8 cellular contexts compared by ENCODE assay signal in the genomic region with DNA sequence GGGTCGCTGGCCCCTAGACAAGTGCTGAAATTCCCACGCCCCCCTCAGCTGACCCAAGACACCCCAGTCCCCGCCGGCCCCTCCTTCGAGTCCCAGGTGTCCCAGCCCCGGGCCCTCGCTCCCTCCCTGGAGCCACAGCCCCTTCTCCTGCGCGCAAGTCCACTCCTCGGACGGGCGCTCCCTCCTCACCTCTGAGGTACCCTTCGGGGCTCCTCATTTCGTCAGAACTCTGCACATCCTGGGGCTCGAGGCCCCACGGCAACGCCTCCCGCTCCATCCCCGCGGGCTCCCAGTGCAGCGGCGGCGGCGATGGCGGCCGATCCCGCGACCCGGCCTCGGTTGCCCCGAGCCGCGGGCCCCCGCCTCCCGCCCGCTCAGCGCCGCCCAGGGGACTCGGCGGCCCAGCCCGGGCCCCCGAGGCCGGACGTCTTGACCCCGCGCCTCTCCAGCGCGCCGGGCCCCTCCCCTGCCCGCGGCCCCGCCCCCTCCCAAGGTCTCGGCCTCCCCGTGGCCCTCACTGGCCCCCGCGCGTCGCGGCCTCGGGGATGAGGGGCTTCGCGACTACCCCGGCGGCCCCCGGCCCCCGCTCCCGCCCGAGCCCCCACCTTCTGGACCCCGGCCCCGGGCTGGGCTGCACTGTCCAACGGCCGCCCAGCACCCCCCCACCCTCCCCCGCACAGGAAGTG. TPM values are rescaled to one million over a fixed set of nuclear protein-coding genes. Genes with fewer than 3 reads are reported as not detected.
DNase-seq lines count a peak whose midpoint lies in the region; ATAC-seq, FAIRE-seq and TF ChIP-seq lines count a peak whose summit lies in the region.

A gene (minus strand): TSS at position 430 of the 686 bp plus-strand sequence. CDS start 153 bp downstream, at position 277.

- H3K27me3 Mint-ChIP-seq in neural crest cell (ENCODE audit: low read depth) = no peaks in the 10 kb centered on the region

- peak within 1 kb of the TSS; percentile 95 for H3K4me3 ChIP-seq in MG63

- no peak for FAIRE-seq in frontal cortex (lab: Jason Lieb, UNC)

- DNase-seq in GM03348 (ENCODE audit: low spot score) = peak; percentile 90
- DNase-seq in MG63 = peak; percentile 64
- peak; percentile 32 for DNase-seq in activated T-helper 9 cell treated with anti-CD3 and anti-CD28 coated beads, Interleukin-2, amount 50 U/mL, for 16 hours (ENCODE audit: low read depth)
- peak; percentile 87 to 93 for DNase-seq in frontal cortex (ENCODE audit: low spot score in 2 of 2)
- peak; percentile 23 for DNase-seq in neural crest cell (ENCODE audit: low read depth, low spot score)
- no peak for DNase-seq in NCI-H1436 (lab: John Stamatoyannopoulos, UW)
- no peak for DNase-seq in NCI-H2029 treated with DMSO at 0.1 percent for 48 hours (lab: John Stamatoyannopoulos, UW)

- TF ChIP-seq CTCF in neural crest cell (conservative IDR thresholded peaks at IDR 0.05) = no peak

- H3K9me3 Mint-ChIP-seq in neural crest cell = no peaks in the 10 kb centered on the region

- H3K36me3 ChIP-seq in MG63 = peaks cover 25% of the 10 kb centered on the region

- no peaks in the 10 kb centered on the region for H3K9me3 ChIP-seq in MG63

- H3K27me3 ChIP-seq in MG63 = no peaks in the 10 kb centered on the region

- no peaks in the 10 kb centered on the region for H3K36me3 Mint-ChIP-seq in neural crest cell (ENCODE audit: low read depth)

- ATAC-seq in GM21786 (IDR thresholded peaks at IDR 0.05; ENCODE audit: unreplicated experiment) = peak; percentile 4

- peaks cover 18% of the 10 kb centered on the region for H3K4me1 Mint-ChIP-seq in neural crest cell

- H3K4me3 Mint-ChIP-seq in neural crest cell = peak within 1 kb of the TSS; percentile 92

- H3K27ac Mint-ChIP-seq in neural crest cell (ENCODE audit: unreplicated experiment) = peak within 1 kb of the TSS; percentile 72

RNA-seq across cellular contexts. Expression of the gene that starts here (rescaled TPM):
- total RNA-seq in MG63 (2014; rRNA removed; shearing (Covaris generic); ENCODE audit: low replicate concordance) = 47.6 and 72.9 TPM in 2 replicates
- total RNA-seq in frontal cortex (25.7 TPM), neural crest cell (64.0 and 68.5 TPM in 2 replicates)

Comparison
In these comparisons a context has a peak if more than half of its experiments do, and no peak if none do; other contexts are left out.
1. DNase-seq: peak in GM03348 (single experiment), MG63 (single experiment), activated T-helper 9 cell treated with anti-CD3 and anti-CD28 coated beads, Interleukin-2, amount 50 U/mL, for 16 hours (single experiment), frontal cortex (2 of 2) and neural crest cell (single experiment); none in NCI-H1436 (single experiment) and NCI-H2029 treated with DMSO at 0.1 percent for 48 hours (single experiment).